Comparison of ENCODE assay signal across 1 cellular context in the genomic region with DNA sequence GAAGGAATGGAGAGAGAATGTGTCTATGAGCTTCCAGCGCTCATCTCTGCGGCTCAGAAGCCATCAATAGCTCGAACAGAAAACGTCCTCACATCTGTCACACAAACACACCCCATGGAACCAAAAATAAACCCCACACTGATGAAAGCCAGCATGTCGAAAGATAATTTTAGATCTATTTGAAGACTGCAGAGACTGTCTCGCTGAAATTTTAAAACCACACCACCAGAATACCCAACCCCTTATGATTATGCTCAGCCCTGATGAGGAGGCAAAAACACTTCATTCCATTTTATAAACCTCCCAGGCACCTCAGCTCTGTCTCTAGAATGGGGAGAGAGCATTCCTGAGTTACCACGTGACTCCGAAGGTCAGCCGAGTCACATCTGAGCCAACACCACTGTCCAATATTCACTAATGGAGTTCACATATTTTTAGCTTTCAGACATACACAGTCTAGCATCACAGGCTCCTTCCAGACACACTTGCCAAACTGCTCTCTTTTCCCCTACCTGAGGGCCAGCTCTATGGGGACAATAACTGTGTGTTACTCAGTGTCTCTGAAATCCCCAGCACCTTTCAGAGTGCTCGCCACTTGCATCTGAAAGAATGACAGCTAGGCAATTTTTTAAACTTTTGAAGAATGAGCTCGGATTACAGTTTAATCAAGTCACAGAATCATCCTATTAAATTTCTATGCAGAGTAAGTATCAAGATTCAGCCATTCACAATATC.
TF ChIP-seq lines count a peak whose summit lies in the region.

No MANE protein-coding gene starts in this region.

TF ChIP-seq in H1, 55 proteins besides CTCF, POLR2A, EP300 and RAD21 (continued from another document):
- TF ChIP-seq USF2 (IDR thresholded peaks at IDR 0.05; ENCODE audit: low read length) (0 out of 2 replicates have a peak, but pooled peaks have one; percentile 35), HDAC2 (IDR thresholded peaks at IDR 0.05; ENCODE audit: borderline replicate concordance in 1 of 2, low read depth in 2 of 2, low read length in 2 of 2) (no peak)
